In genomic region chr2:238784671-238785527, GRCh38 we compare ENCODE assay signal across 8 cellular contexts.
A peak's percentile ranks its signal among the peaks of the same experiment; 100 is the strongest.
DNase-seq lines count a peak whose midpoint lies in the region; ATAC-seq and TF ChIP-seq lines count a peak whose summit lies in the region.

No MANE protein-coding gene starts in this region.

- H3K9me3 ChIP-seq in adipocyte (ENCODE audit: control insufficient read depth, low read length): no peaks in the 10 kb centered on the region

- no peak overlapping the region for H3K4me3 ChIP-seq in LNCaP clone FGC (ENCODE audit: low read depth, low read length)
- H3K4me3 ChIP-seq in adipocyte (ENCODE audit: low read length): peak overlapping the region; percentile 62

- intact Hi-C loops in left ventricle myocardium superior (cut with micrococcal nuclease): loop anchor here (10.0 kb wide), 2 partner anchors 270 to 430 kb away; no protein-coding TSS in a partner anchor
- intact Hi-C loops in sciatic nerve (cut with DNase I): no loop called here

- ATAC-seq in left ventricle myocardium superior: peak; percentile 91
- peak; percentile 95 for ATAC-seq in sciatic nerve
- no peak for ATAC-seq in HG03432 (IDR thresholded peaks at IDR 0.05; ENCODE audit: unreplicated experiment)
- no peak for ATAC-seq in HG02840 (IDR thresholded peaks at IDR 0.05; ENCODE audit: low FRiP score, unreplicated experiment)

- H3K27me3 ChIP-seq in adipocyte (replicated peaks; ENCODE audit: control insufficient read depth, insufficient read depth, low read length): no peaks in the 10 kb centered on the region

- no peaks in the 10 kb centered on the region for H3K36me3 ChIP-seq in adipocyte (ENCODE audit: control insufficient read depth, insufficient read depth, low read length, severe bottlenecking)

- DNase-seq in DMS79 (lab: John Stamatoyannopoulos, UW) (peak; percentile 5), LNCaP clone FGC (ENCODE audit: low read depth) (no peak), SKM-1 (lab: John Stamatoyannopoulos, UW; ENCODE audit: unreplicated experiment) (peak; percentile 16), adipocyte (ENCODE audit: low read depth) (peak; percentile 88), left ventricle myocardium superior (peak; percentile 78), sciatic nerve (ENCODE audit: low spot score) (peak; percentile 87)

- peaks cover 31% of the 10 kb centered on the region for H3K4me1 ChIP-seq in adipocyte (ENCODE audit: control insufficient read depth, insufficient read depth, low read length)

- peak overlapping the region; percentile 88 for H3K9ac ChIP-seq in adipocyte (ENCODE audit: low read length)

- TF ChIP-seq CTCF in LNCaP clone FGC (IDR thresholded peaks at IDR 0.05; ENCODE audit: control insufficient read depth, extremely low read depth, insufficient read depth): peak; percentile 93

Comparison
In these comparisons a context has a peak if more than half of its experiments do, and no peak if none do; other contexts are left out.
1. ATAC-seq: peak in left ventricle myocardium superior (single experiment) and sciatic nerve (single experiment); none in HG03432 (single experiment) and HG02840 (single experiment).